ENCODE assay signal across 1 cellular context in the genomic region with DNA sequence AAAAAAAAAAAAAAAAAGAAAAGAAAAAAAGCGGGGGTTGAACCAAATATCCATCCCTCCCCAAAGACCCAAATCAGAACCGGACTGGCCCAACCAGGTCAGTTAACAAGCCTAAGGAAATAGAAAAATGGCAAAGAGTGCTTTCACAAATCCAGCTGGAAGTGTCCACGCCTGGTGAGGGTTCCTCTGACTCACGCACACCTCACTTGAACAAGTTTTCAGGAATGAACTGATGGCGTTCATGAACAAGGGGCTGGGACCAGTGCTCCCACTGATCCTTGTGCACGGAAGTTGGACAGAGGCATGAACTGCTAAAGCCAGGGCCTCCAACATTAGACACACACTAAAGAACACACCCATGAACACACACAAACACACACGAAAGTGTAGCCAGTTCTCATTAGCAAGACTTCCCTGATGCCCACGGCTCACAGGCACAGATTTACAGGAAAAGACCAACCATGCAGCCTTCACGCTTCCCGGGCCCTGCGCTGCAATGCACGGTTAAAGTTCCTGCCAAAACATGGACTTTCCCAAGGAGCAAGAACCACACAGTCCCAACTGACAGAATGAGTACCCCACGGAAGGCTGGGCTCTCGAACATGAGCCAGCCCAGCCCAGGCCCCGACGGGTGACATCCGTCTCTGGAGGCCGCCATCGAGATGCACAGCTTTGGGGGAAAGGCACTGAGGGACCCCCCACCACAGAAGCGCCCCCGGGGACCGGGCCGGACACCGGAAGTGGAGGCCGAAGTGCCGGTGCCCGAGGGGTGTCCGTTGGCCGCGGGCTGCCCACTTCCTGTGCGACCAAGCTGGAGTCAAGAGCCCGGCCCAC.
TF ChIP-seq lines count a peak whose summit lies in the region.

No MANE protein-coding gene starts in this region.

TF ChIP-seq in K562, 482 proteins besides CTCF, POLR2A, EP300 and RAD21 (continued from another document and continues in another):
- TF ChIP-seq, protein P1, sequence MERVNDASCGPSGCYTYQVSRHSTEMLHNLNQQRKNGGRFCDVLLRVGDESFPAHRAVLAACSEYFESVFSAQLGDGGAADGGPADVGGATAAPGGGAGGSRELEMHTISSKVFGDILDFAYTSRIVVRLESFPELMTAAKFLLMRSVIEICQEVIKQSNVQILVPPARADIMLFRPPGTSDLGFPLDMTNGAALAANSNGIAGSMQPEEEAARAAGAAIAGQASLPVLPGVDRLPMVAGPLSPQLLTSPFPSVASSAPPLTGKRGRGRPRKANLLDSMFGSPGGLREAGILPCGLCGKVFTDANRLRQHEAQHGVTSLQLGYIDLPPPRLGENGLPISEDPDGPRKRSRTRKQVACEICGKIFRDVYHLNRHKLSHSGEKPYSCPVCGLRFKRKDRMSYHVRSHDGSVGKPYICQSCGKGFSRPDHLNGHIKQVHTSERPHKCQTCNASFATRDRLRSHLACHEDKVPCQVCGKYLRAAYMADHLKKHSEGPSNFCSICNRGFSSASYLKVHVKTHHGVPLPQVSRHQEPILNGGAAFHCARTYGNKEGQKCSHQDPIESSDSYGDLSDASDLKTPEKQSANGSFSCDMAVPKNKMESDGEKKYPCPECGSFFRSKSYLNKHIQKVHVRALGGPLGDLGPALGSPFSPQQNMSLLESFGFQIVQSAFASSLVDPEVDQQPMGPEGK (CRISPR knock-in tag; IDR thresholded peaks at IDR 0.05; ENCODE audit: borderline replicate concordance), result no peak
- TF ChIP-seq CXXC5 (CRISPR knock-in tag; IDR thresholded peaks at IDR 0.05) (no peak), ZZZ3 (IDR thresholded peaks at IDR 0.05) (no peak), ZNF282 (CRISPR knock-in tag; IDR thresholded peaks at IDR 0.05) (peak; percentile 75; the same call in 1 of the 2 replicates), NR2F6 (CRISPR knock-in tag; IDR thresholded peaks at IDR 0.05) (no peak), ETV6 (IDR thresholded peaks at IDR 0.05; ENCODE audit: borderline replicate concordance in 1 of 2, low read depth in 2 of 2, low read length in 1 of 2) (no peak), ETV6 (CRISPR knock-in tag; IDR thresholded peaks at IDR 0.05; ENCODE audit: borderline replicate concordance) (no peak), PRPF4 (IDR thresholded peaks at IDR 0.05; ENCODE audit: insufficient read depth, low read depth, low read length, poor library complexity, severe bottlenecking) (no peak), U2AF2 (optimal IDR thresholded peaks at IDR 0.05; ENCODE audit: low read depth, low read length) (no peak), ZFX (CRISPR knock-in tag; IDR thresholded peaks at IDR 0.05) (peak; percentile 64), ZNF140 (CRISPR knock-in tag; IDR thresholded peaks at IDR 0.05) (no peak), PHB (CRISPR knock-in tag; IDR thresholded peaks at IDR 0.05) (no peak)
- TF ChIP-seq, protein P2, sequence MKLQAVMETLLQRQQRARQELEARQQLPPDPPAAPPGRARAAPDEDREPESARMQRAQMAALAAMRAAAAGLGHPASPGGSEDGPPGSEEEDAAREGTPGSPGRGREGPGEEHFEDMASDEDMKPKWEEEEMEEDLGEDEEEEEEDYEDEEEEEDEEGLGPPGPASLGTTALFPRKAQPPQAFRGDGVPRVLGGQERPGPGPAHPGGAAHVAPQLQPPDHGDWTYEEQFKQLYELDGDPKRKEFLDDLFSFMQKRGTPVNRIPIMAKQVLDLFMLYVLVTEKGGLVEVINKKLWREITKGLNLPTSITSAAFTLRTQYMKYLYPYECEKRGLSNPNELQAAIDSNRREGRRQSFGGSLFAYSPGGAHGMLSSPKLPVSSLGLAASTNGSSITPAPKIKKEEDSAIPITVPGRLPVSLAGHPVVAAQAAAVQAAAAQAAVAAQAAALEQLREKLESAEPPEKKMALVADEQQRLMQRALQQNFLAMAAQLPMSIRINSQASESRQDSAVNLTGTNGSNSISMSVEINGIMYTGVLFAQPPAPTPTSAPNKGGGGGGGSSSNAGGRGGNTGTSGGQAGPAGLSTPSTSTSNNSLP (IDR thresholded peaks at IDR 0.05; ENCODE audit: borderline replicate concordance, low read depth, low read length), result no peak
- TF ChIP-seq, protein P3, sequence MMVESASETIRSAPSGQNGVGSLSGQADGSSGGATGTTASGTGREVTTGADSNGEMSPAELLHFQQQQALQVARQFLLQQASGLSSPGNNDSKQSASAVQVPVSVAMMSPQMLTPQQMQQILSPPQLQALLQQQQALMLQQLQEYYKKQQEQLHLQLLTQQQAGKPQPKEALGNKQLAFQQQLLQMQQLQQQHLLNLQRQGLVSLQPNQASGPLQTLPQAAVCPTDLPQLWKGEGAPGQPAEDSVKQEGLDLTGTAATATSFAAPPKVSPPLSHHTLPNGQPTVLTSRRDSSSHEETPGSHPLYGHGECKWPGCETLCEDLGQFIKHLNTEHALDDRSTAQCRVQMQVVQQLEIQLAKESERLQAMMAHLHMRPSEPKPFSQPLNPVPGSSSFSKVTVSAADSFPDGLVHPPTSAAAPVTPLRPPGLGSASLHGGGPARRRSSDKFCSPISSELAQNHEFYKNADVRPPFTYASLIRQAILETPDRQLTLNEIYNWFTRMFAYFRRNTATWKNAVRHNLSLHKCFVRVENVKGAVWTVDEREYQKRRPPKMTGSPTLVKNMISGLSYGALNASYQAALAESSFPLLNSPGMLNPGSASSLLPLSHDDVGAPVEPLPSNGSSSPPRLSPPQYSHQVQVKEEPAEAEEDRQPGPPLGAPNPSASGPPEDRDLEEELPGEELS (CRISPR knock-in tag; IDR thresholded peaks at IDR 0.05; ENCODE audit: borderline replicate concordance), result no peak
- TF ChIP-seq, protein P4, sequence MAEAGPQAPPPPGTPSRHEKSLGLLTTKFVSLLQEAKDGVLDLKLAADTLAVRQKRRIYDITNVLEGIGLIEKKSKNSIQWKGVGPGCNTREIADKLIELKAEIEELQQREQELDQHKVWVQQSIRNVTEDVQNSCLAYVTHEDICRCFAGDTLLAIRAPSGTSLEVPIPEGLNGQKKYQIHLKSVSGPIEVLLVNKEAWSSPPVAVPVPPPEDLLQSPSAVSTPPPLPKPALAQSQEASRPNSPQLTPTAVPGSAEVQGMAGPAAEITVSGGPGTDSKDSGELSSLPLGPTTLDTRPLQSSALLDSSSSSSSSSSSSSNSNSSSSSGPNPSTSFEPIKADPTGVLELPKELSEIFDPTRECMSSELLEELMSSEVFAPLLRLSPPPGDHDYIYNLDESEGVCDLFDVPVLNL (CRISPR knock-in tag; IDR thresholded peaks at IDR 0.05; ENCODE audit: low read depth), result no peak
- TF ChIP-seq, protein P5, sequence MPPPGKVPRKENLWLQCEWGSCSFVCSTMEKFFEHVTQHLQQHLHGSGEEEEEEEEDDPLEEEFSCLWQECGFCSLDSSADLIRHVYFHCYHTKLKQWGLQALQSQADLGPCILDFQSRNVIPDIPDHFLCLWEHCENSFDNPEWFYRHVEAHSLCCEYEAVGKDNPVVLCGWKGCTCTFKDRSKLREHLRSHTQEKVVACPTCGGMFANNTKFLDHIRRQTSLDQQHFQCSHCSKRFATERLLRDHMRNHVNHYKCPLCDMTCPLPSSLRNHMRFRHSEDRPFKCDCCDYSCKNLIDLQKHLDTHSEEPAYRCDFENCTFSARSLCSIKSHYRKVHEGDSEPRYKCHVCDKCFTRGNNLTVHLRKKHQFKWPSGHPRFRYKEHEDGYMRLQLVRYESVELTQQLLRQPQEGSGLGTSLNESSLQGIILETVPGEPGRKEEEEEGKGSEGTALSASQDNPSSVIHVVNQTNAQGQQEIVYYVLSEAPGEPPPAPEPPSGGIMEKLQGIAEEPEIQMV (tag; conservative IDR thresholded peaks at IDR 0.05; ENCODE audit: low read depth), result no peak
- TF ChIP-seq, protein P6, sequence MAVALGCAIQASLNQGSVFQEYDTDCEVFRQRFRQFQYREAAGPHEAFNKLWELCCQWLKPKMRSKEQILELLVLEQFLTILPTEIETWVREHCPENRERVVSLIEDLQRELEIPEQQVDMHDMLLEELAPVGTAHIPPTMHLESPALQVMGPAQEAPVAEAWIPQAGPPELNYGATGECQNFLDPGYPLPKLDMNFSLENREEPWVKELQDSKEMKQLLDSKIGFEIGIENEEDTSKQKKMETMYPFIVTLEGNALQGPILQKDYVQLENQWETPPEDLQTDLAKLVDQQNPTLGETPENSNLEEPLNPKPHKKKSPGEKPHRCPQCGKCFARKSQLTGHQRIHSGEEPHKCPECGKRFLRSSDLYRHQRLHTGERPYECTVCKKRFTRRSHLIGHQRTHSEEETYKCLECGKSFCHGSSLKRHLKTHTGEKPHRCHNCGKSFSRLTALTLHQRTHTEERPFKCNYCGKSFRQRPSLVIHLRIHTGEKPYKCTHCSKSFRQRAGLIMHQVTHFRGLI (CRISPR knock-in tag; IDR thresholded peaks at IDR 0.05), result no peak
- TF ChIP-seq, protein P7, sequence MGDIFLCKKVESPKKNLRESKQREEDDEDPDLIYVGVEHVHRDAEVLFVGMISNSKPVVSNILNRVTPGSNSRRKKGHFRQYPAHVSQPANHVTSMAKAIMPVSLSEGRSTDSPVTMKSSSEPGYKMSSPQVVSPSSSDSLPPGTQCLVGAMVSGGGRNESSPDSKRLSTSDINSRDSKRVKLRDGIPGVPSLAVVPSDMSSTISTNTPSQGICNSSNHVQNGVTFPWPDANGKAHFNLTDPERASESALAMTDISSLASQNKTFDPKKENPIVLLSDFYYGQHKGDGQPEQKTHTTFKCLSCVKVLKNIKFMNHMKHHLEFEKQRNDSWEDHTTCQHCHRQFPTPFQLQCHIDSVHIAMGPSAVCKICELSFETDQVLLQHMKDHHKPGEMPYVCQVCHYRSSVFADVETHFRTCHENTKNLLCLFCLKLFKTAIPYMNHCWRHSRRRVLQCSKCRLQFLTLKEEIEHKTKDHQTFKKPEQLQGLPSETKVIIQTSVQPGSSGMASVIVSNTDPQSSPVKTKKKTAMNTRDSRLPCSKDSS (IDR thresholded peaks at IDR 0.05; ENCODE audit: low read depth, partially characterized antibody), result no peak
- TF ChIP-seq, protein P8, sequence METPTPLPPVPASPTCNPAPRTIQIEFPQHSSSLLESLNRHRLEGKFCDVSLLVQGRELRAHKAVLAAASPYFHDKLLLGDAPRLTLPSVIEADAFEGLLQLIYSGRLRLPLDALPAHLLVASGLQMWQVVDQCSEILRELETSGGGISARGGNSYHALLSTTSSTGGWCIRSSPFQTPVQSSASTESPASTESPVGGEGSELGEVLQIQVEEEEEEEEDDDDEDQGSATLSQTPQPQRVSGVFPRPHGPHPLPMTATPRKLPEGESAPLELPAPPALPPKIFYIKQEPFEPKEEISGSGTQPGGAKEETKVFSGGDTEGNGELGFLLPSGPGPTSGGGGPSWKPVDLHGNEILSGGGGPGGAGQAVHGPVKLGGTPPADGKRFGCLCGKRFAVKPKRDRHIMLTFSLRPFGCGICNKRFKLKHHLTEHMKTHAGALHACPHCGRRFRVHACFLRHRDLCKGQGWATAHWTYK (CRISPR knock-in tag; IDR thresholded peaks at IDR 0.05), result peak; percentile 29; the same call in 1 of the 2 replicates
- TF ChIP-seq, protein P9, sequence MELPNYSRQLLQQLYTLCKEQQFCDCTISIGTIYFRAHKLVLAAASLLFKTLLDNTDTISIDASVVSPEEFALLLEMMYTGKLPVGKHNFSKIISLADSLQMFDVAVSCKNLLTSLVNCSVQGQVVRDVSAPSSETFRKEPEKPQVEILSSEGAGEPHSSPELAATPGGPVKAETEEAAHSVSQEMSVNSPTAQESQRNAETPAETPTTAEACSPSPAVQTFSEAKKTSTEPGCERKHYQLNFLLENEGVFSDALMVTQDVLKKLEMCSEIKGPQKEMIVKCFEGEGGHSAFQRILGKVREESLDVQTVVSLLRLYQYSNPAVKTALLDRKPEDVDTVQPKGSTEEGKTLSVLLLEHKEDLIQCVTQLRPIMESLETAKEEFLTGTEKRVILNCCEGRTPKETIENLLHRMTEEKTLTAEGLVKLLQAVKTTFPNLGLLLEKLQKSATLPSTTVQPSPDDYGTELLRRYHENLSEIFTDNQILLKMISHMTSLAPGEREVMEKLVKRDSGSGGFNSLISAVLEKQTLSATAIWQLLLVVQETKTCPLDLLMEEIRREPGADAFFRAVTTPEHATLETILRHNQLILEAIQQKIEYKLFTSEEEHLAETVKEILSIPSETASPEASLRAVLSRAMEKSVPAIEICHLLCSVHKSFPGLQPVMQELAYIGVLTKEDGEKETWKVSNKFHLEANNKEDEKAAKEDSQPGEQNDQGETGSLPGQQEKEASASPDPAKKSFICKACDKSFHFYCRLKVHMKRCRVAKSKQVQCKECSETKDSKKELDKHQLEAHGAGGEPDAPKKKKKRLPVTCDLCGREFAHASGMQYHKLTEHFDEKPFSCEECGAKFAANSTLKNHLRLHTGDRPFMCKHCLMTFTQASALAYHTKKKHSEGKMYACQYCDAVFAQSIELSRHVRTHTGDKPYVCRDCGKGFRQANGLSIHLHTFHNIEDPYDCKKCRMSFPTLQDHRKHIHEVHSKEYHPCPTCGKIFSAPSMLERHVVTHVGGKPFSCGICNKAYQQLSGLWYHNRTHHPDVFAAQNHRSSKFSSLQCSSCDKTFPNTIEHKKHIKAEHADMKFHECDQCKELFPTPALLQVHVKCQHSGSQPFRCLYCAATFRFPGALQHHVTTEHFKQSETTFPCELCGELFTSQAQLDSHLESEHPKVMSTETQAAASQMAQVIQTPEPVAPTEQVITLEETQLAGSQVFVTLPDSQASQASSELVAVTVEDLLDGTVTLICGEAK (IDR thresholded peaks at IDR 0.05), result peak; percentile 81
- TF ChIP-seq, protein P9 (CRISPR knock-in tag; IDR thresholded peaks at IDR 0.05), result no peak
- TF ChIP-seq, protein P10, sequence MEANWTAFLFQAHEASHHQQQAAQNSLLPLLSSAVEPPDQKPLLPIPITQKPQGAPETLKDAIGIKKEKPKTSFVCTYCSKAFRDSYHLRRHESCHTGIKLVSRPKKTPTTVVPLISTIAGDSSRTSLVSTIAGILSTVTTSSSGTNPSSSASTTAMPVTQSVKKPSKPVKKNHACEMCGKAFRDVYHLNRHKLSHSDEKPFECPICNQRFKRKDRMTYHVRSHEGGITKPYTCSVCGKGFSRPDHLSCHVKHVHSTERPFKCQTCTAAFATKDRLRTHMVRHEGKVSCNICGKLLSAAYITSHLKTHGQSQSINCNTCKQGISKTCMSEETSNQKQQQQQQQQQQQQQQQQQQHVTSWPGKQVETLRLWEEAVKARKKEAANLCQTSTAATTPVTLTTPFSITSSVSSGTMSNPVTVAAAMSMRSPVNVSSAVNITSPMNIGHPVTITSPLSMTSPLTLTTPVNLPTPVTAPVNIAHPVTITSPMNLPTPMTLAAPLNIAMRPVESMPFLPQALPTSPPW (CRISPR knock-in tag; IDR thresholded peaks at IDR 0.05), result no peak
